ENCODE assay signal across 1 cellular context in the genomic region with DNA sequence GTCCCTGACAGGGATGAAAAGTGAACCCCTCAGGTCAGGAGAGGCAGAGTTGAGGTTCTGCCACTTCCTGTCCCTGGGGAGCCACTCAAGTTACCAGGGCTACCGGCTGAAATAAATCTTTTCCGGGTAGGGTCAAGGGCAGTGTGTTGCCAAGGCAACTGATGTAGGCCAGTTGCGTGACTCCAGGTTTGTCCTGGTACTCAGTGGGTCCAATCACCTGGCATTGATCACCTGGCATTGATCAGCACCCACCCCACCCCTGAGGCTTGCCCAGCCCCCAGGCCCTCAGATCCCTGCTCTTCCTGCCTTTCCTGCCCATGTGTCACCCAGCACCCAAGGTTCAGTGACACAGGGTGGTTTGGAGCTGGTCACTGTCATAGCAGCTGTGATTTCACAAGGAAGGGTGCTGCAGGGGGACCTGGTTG.
TF ChIP-seq lines count a peak whose summit lies in the region.

No MANE protein-coding gene starts in this region.

TF ChIP-seq in GM23338, 12 proteins besides CTCF, POLR2A, EP300 and RAD21 (continued from another document):
- TF ChIP-seq STAT1 (IDR thresholded peaks at IDR 0.05; ENCODE audit: unreplicated experiment) (no peak), EZH2 (IDR thresholded peaks at IDR 0.05; ENCODE audit: low read depth, unreplicated experiment) (no peak), POLR2AphosphoS5 (IDR thresholded peaks at IDR 0.05; ENCODE audit: low read depth) (no peak)
TF ChIP-seq in GM23338: peak in this region for 0.
